8 cellular contexts compared by ENCODE assay signal in the genomic region with DNA sequence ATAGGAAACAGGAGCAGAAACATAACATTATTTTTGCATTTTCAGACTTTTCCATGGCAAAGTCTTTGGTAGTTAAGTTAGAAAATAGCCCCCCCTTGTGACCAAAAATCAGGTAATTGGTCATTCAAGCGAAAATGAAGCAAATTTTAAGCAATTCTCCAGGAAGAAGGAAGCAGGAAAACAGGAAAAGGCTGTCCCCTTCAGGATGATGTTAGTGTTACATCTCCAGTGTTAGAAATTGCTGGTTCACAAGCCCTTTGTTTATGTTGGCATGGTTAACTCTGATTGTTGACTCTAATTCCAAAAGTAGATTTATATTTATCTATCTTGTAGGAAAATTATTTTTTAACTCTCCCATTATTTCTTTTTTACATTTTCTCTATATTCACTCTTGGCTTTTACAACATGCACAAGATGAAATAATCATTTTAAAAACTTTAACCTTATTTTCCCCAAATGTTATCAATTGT. TPM values are rescaled to one million over a fixed set of nuclear protein-coding genes. Genes with fewer than 3 reads are reported as not detected.
DNase-seq lines count a peak whose midpoint lies in the region; ATAC-seq and TF ChIP-seq lines count a peak whose summit lies in the region.

No MANE protein-coding gene starts in this region.

- ATAC-seq in left lung (peak; percentile 85), aorta (ENCODE audit: low FRiP score) (peak; percentile 79), HG03432 (IDR thresholded peaks at IDR 0.05; ENCODE audit: unreplicated experiment) (no peak), GM21526 (IDR thresholded peaks at IDR 0.05; ENCODE audit: low FRiP score, unreplicated experiment) (no peak)

- peak; percentile 87 for TF ChIP-seq CTCF in choroid plexus epithelial cell (conservative IDR thresholded peaks at IDR 0.05; ENCODE audit: low read depth, low read length)
- peak; percentile 52 to 65 for TF ChIP-seq CTCF in left lung (IDR thresholded peaks at IDR 0.05)

- H3K9me3 ChIP-seq in NT2/D1 (ENCODE audit: insufficient read depth, low read length), result no peaks in the 10 kb centered on the region
- H3K9me3 ChIP-seq in left lung, result no peaks in the 10 kb centered on the region
- no peaks in the 10 kb centered on the region for H3K9me3 ChIP-seq in aorta (ENCODE audit: control insufficient read depth, low read length)

- H3K4me3 ChIP-seq in NT2/D1 (ENCODE audit: insufficient read length, low read depth), result no peak overlapping the region
- H3K4me3 ChIP-seq in choroid plexus epithelial cell (ENCODE audit: low read depth, low read length), result no peak overlapping the region
- H3K4me3 ChIP-seq in left lung, result no peak overlapping the region
- no peak overlapping the region for H3K4me3 ChIP-seq in aorta (ENCODE audit: low read length in 2 of 2)

- H3K27me3 ChIP-seq in NT2/D1 (ENCODE audit: insufficient read depth, insufficient read length) (no peaks in the 10 kb centered on the region), left lung (no peaks in the 10 kb centered on the region), aorta (ENCODE audit: control insufficient read depth in 1 of 2, insufficient read depth in 2 of 2, low read length in 1 of 2) (no peaks in the 10 kb centered on the region)

- intact Hi-C loops in left lung (cut with DNase I) (loop anchor here in 1 of 2 donors (10.0 kb wide), 1 partner anchor 320 kb away; no protein-coding TSS in a partner anchor), aorta (cut with DNase I) (loop anchor here (2.0 to 10.0 kb wide), 2 partner anchors 320 kb away; no protein-coding TSS in a partner anchor)

- in situ Hi-C loops in KBM-7 (cut with MboI; ENCODE audit: low pct_unique_long_range_greater_than_20kb, low sequenced_read_pairs), result no loop called here

- H3K9ac ChIP-seq in NT2/D1 (ENCODE audit: insufficient read length, low read depth), result no peak overlapping the region

- 0 to 6% methylated on average over 1 of the region's 1 CpG for WGBS in aorta, 2 donors

- H3K36me3 ChIP-seq in NT2/D1 (ENCODE audit: insufficient read depth, insufficient read length, low read length) (no peaks in the 10 kb centered on the region), left lung (no peaks in the 10 kb centered on the region), aorta (ENCODE audit: control insufficient read depth in 1 of 2, insufficient read depth in 2 of 2, low read length in 1 of 2) (no peaks in the 10 kb centered on the region)

- DNase-seq in DMS153 (lab: John Stamatoyannopoulos, UW), result peak; percentile 12
- DNase-seq in KBM-7, result peak; percentile 89
- peak; percentile 78 for DNase-seq in NT2/D1 (ENCODE audit: low read depth, low spot score)
- peak; percentile 96 for DNase-seq in choroid plexus epithelial cell (ENCODE audit: low read depth)
- DNase-seq in left lung, result no peak
- no peak for DNase-seq in aorta

- H3K4me1 ChIP-seq in NT2/D1 (ENCODE audit: insufficient read depth, insufficient read length) (no peaks in the 10 kb centered on the region), left lung (no peaks in the 10 kb centered on the region), aorta (ENCODE audit: control insufficient read depth in 1 of 2, insufficient read depth in 2 of 2, low read length in 2 of 2) (no peaks in the 10 kb centered on the region)

- H3K27ac ChIP-seq in left lung, result no peak overlapping the region
- H3K27ac ChIP-seq in aorta (ENCODE audit: low read depth in 1 of 2, low read length in 2 of 2), result no peak overlapping the region

RNA-seq across cellular contexts. Expression of a gene that starts 18.8 kb away (rescaled TPM):
- total RNA-seq in left lung, result 10 to 100 TPM; 14.7 to 15.8 TPM
- 10 to 100 TPM in 1 of 2 donors, 1 to 10 TPM in 1; 5.8 to 19.6 TPM for total RNA-seq in aorta
- 1 to 10 TPM in 1 of 2 donors, under 1 TPM in 1; 0.13 to 5.1 TPM for polyA plus RNA-seq in aorta

Comparison
In these comparisons a context has a peak if more than half of its experiments do, and no peak if none do; other contexts are left out.
1. DNase-seq: peak in DMS153 (single experiment), KBM-7 (single experiment), NT2/D1 (single experiment) and choroid plexus epithelial cell (single experiment); none in left lung (0 of 2) and aorta (0 of 2).
2. ATAC-seq: peak in left lung (single experiment) and aorta (single experiment); none in HG03432 (single experiment) and GM21526 (single experiment).